ENCODE assay signal across 26 cellular contexts in genomic region chr18:75284566-75284965, GRCh38.
DNase-seq lines count a peak whose midpoint lies in the region; ATAC-seq and TF ChIP-seq lines count a peak whose summit lies in the region.
"Had no signal": no experiment of that assay in that cellular context is flagged by ENCODE, and none has a peak within 500 bp of the region (broad histone marks: within the 10 kb centered on the region; RNA-seq: fewer than 3 reads in every experiment).

No MANE protein-coding gene starts in this region.

- H3K4me1 ChIP-seq in body of pancreas: no peaks in the 10 kb centered on the region
- H3K4me1 ChIP-seq: BE2C had no signal

- H3K36me3 Mint-ChIP-seq in activated naive CD8-positive, alpha-beta T cell: peaks cover 14% of the 10 kb centered on the region
- H3K36me3 Mint-ChIP-seq in activated naive CD8-positive, alpha-beta T cell treated with anti-CD3 and anti-CD28 coated beads for 36 hours: peaks cover 32% of the 10 kb centered on the region
- H3K36me3 Mint-ChIP-seq in central memory CD8-positive, alpha-beta T cell (ENCODE audit: insufficient read depth): peaks cover 17% of the 10 kb centered on the region
- peaks cover 22% of the 10 kb centered on the region for H3K36me3 Mint-ChIP-seq in neural crest cell (ENCODE audit: low read depth)
- peaks cover 39% of the 10 kb centered on the region for H3K36me3 Mint-ChIP-seq in stimulated activated effector memory CD8-positive, alpha-beta T cell treated with anti-CD3 and anti-CD28 coated beads, Interleukin-12 subunit alpha, Interleukin-12 subunit beta, amount 100 ng/mL, for 72 hours

- no peak for TF ChIP-seq POLR2A in body of pancreas (IDR thresholded peaks at IDR 0.05)

- no peaks in the 10 kb centered on the region for H3K36me3 ChIP-seq in body of pancreas (replicated peaks in 1 of 2; ENCODE audit: insufficient read depth in 1 of 2, low read depth in 2 of 2)
- H3K36me3 ChIP-seq: BE2C had no signal

- TF ChIP-seq CTCF in neural crest cell (conservative IDR thresholded peaks at IDR 0.05) (no peak), body of pancreas (IDR thresholded peaks at IDR 0.05) (no peak)

- peaks cover 18% of the 10 kb centered on the region for H3K4me1 Mint-ChIP-seq in activated naive CD8-positive, alpha-beta T cell (ENCODE audit: low read depth)
- H3K4me1 Mint-ChIP-seq in activated naive CD8-positive, alpha-beta T cell treated with anti-CD3 and anti-CD28 coated beads for 36 hours: peaks cover 8% of the 10 kb centered on the region
- peaks cover 45% of the 10 kb centered on the region for H3K4me1 Mint-ChIP-seq in central memory CD8-positive, alpha-beta T cell
- H3K4me1 Mint-ChIP-seq in neural crest cell: peaks cover 8% of the 10 kb centered on the region
- peaks cover 38% of the 10 kb centered on the region for H3K4me1 Mint-ChIP-seq in stimulated activated effector memory CD8-positive, alpha-beta T cell treated with anti-CD3 and anti-CD28 coated beads, Interleukin-12 subunit alpha, Interleukin-12 subunit beta, amount 100 ng/mL, for 72 hours

- no peak for ATAC-seq in central memory CD8-positive, alpha-beta T cell (replicated peaks; ENCODE audit: extremely low read depth, poor library complexity, severe bottlenecking)
- no peak for ATAC-seq in stimulated activated effector memory CD8-positive, alpha-beta T cell treated with anti-CD3 and anti-CD28 coated beads, Interleukin-12 subunit alpha, Interleukin-12 subunit beta, amount 100 ng/mL, for 72 hours
- ATAC-seq in HG02642 (IDR thresholded peaks at IDR 0.05; ENCODE audit: poor library complexity, unreplicated experiment): no peak
- no peak for ATAC-seq in body of pancreas
- ATAC-seq in GM18511 (IDR thresholded peaks at IDR 0.05; ENCODE audit: unreplicated experiment): no peak
- ATAC-seq: GM12878 had no signal

- H3K9me3 Mint-ChIP-seq in activated naive CD8-positive, alpha-beta T cell (ENCODE audit: low read depth): no peaks in the 10 kb centered on the region
- H3K9me3 Mint-ChIP-seq in activated naive CD8-positive, alpha-beta T cell treated with anti-CD3 and anti-CD28 coated beads for 36 hours: no peaks in the 10 kb centered on the region
- H3K9me3 Mint-ChIP-seq in central memory CD8-positive, alpha-beta T cell: no peaks in the 10 kb centered on the region
- H3K9me3 Mint-ChIP-seq in neural crest cell: no peaks in the 10 kb centered on the region
- H3K9me3 Mint-ChIP-seq in stimulated activated effector memory CD8-positive, alpha-beta T cell treated with anti-CD3 and anti-CD28 coated beads, Interleukin-12 subunit alpha, Interleukin-12 subunit beta, amount 100 ng/mL, for 72 hours: no peaks in the 10 kb centered on the region
- H3K9me3 Mint-ChIP-seq: CD4-positive, CD25-positive, alpha-beta regulatory T cell; CD8-positive, alpha-beta memory T cell had no signal

- H3K27ac Mint-ChIP-seq in activated naive CD8-positive, alpha-beta T cell: peak overlapping the region; percentile 67
- no peak overlapping the region for H3K27ac Mint-ChIP-seq in activated naive CD8-positive, alpha-beta T cell treated with anti-CD3 and anti-CD28 coated beads for 36 hours
- peak overlapping the region; percentile 58 for H3K27ac Mint-ChIP-seq in central memory CD8-positive, alpha-beta T cell (ENCODE audit: low read depth)
- H3K27ac Mint-ChIP-seq in neural crest cell (ENCODE audit: unreplicated experiment): peak overlapping the region; percentile 50
- peak overlapping the region; percentile 60 for H3K27ac Mint-ChIP-seq in stimulated activated effector memory CD8-positive, alpha-beta T cell treated with anti-CD3 and anti-CD28 coated beads, Interleukin-12 subunit alpha, Interleukin-12 subunit beta, amount 100 ng/mL, for 72 hours

- intact Hi-C loops in body of pancreas (cut with DNase I): no loop called here

- H3K4me3 ChIP-seq in body of pancreas: no peak overlapping the region
- H3K4me3 ChIP-seq: BLaER1, GM12878 had no signal

- no peak overlapping the region for H3K27ac ChIP-seq in body of pancreas
- H3K27ac ChIP-seq: BLaER1 had no signal

- no peaks in the 10 kb centered on the region for H3K9me3 ChIP-seq in body of pancreas
- H3K9me3 ChIP-seq: BE2C had no signal

- 97 to 99% methylated on average over 16 of the region's 16 CpGs for WGBS in body of pancreas, 2 donors

- DNase-seq in activated naive CD8-positive, alpha-beta T cell treated with anti-CD3 and anti-CD28 coated beads for 36 hours: no peak
- DNase-seq in central memory CD8-positive, alpha-beta T cell (ENCODE audit: low spot score in 2 of 2): no peak
- no peak for DNase-seq in neural crest cell (ENCODE audit: low read depth, low spot score)
- DNase-seq in stimulated activated effector memory CD8-positive, alpha-beta T cell treated with anti-CD3 and anti-CD28 coated beads, Interleukin-12 subunit alpha, Interleukin-12 subunit beta, amount 100 ng/mL, for 72 hours (ENCODE audit: low spot score in 2 of 2): peak in 1 of 2 donors; percentile 40
- DNase-seq in body of pancreas: no peak
- DNase-seq: 8988T; ACHN; BE2C; C1 segment of cervical spinal cord; CD4-positive, alpha-beta memory T cell; CD4-positive, CD25-positive, alpha-beta regulatory T cell; CD8-positive, alpha-beta memory T cell; COR-L47; DMS 273 treated with DMSO at 0.1 percent for 48 hours; DMS153; DMS53; DMS79; DND-41; EL; GDM1 had no signal

- no peaks in the 10 kb centered on the region for H3K27me3 ChIP-seq in body of pancreas
- H3K27me3 ChIP-seq: BE2C, BLaER1 had no signal

- H3K27me3 Mint-ChIP-seq in activated naive CD8-positive, alpha-beta T cell: no peaks in the 10 kb centered on the region
- H3K27me3 Mint-ChIP-seq in activated naive CD8-positive, alpha-beta T cell treated with anti-CD3 and anti-CD28 coated beads for 36 hours: no peaks in the 10 kb centered on the region
- H3K27me3 Mint-ChIP-seq in central memory CD8-positive, alpha-beta T cell: no peaks in the 10 kb centered on the region
- no peaks in the 10 kb centered on the region for H3K27me3 Mint-ChIP-seq in neural crest cell (ENCODE audit: low read depth)
- H3K27me3 Mint-ChIP-seq: CD4-positive, alpha-beta memory T cell; CD4-positive, CD25-positive, alpha-beta regulatory T cell; CD8-positive, alpha-beta memory T cell had no signal

- H3K4me3 Mint-ChIP-seq in activated naive CD8-positive, alpha-beta T cell: no peak overlapping the region
- no peak overlapping the region for H3K4me3 Mint-ChIP-seq in activated naive CD8-positive, alpha-beta T cell treated with anti-CD3 and anti-CD28 coated beads for 36 hours
- H3K4me3 Mint-ChIP-seq in central memory CD8-positive, alpha-beta T cell: no peak overlapping the region
- H3K4me3 Mint-ChIP-seq in neural crest cell: no peak overlapping the region
- no peak overlapping the region for H3K4me3 Mint-ChIP-seq in stimulated activated effector memory CD8-positive, alpha-beta T cell treated with anti-CD3 and anti-CD28 coated beads, Interleukin-12 subunit alpha, Interleukin-12 subunit beta, amount 100 ng/mL, for 72 hours
- H3K4me3 Mint-ChIP-seq: CD14-positive monocyte; CD4-positive, alpha-beta memory T cell; CD8-positive, alpha-beta memory T cell had no signal
